8 cellular contexts compared by ENCODE assay signal in genomic region chr11:33259869-33260268, GRCh38. TPM values are rescaled to one million over a fixed set of nuclear protein-coding genes. Genes with fewer than 3 reads are reported as not detected.
DNase-seq lines count a peak whose midpoint lies in the region; ATAC-seq and TF ChIP-seq lines count a peak whose summit lies in the region.

No MANE protein-coding gene starts in this region.

- H3K27ac ChIP-seq in OCI-LY7 (ENCODE audit: low read depth, low read length, poor library complexity, severe bottlenecking) (no peak overlapping the region), psoas muscle (peak overlapping the region; percentile 100)

- H3K9me3 ChIP-seq in OCI-LY7 (ENCODE audit: low read length): no peaks in the 10 kb centered on the region; the same call in 1 of the 2 replicates
- H3K9me3 ChIP-seq in psoas muscle: no peaks in the 10 kb centered on the region

- peak overlapping the region; percentile 90 for H3K4me2 ChIP-seq in OCI-LY7 (ENCODE audit: low read length)

- CTCF ChIA-PET in OCI-LY7 (lab: Charles Lee; ENCODE audit: unreplicated experiment): no interaction called here

- intact Hi-C loops in OCI-LY7 (cut with micrococcal nuclease; ENCODE audit: unreplicated experiment) (loop anchor here (5.0 kb wide), 3 partner anchors 67 to 477 kb away; partner anchors contain the start of gene CD59), psoas muscle (cut with DNase I) (loop anchor here (5.0 kb wide), 2 partner anchors 67 to 98 kb away; partner anchors contain the start of gene CSTF3 (in 2 of the 2)), left colon (cut with DNase I, micrococcal nuclease) (loop anchor here in 1 of 2 donors (5.0 kb wide), 2 partner anchors 67 to 93 kb away; no protein-coding TSS in a partner anchor)

- no peak overlapping the region for H2AFZ ChIP-seq in OCI-LY7 (ENCODE audit: low read length)

- POLR2A ChIA-PET in OCI-LY7 (lab: Charles Lee): interaction anchor here (0.7 to 0.8 kb wide), 2 partner anchors 9 to 15 kb away, joined by 3 read pairs; no protein-coding TSS in a partner anchor

- no peaks in the 10 kb centered on the region for H3K27me3 ChIP-seq in psoas muscle (ENCODE audit: insufficient read depth in 3 of 3, low read length in 2 of 3)

- TF ChIP-seq CTCF in OCI-LY7 (conservative IDR thresholded peaks at IDR 0.05; ENCODE audit: low read length): no peak
- TF ChIP-seq CTCF in epithelial cell of esophagus (IDR thresholded peaks at IDR 0.05; ENCODE audit: insufficient read depth, low read depth, low read length, missing control alignments): no peak
- TF ChIP-seq CTCF in psoas muscle (IDR thresholded peaks at IDR 0.05): no peak

- no peak for ATAC-seq in psoas muscle
- ATAC-seq in left colon: no peak
- ATAC-seq in HG03097 (IDR thresholded peaks at IDR 0.05; ENCODE audit: low FRiP score, unreplicated experiment): no peak

- H3K36me3 ChIP-seq in OCI-LY7 (ENCODE audit: insufficient read depth, low read length): no peaks in the 10 kb centered on the region
- H3K36me3 ChIP-seq in psoas muscle (ENCODE audit: insufficient read depth in 1 of 2, low read depth in 1 of 2): no peaks in the 10 kb centered on the region

- peaks cover 64% of the 10 kb centered on the region for H3K79me2 ChIP-seq in OCI-LY7 (ENCODE audit: insufficient read depth, low read depth, low read length)

- H4K20me1 ChIP-seq in OCI-LY7 (ENCODE audit: insufficient read depth, low read length): peaks cover 31% of the 10 kb centered on the region

- no peaks in the 10 kb centered on the region for H3K9me2 ChIP-seq in OCI-LY7 (ENCODE audit: insufficient read depth, low read length)

- peak; percentile 13 for DNase-seq in ELR (ENCODE audit: low read depth)
- no peak for DNase-seq in OCI-LY7 (ENCODE audit: low spot score)
- no peak for DNase-seq in epithelial cell of esophagus (ENCODE audit: low read depth)
- no peak for DNase-seq in psoas muscle
- DNase-seq in left colon: no peak
- DNase-seq in activated gamma-delta T cell treated with Interleukin-2 at 50 U/mL for 16 hours: no peak
- DNase-seq in Kasumi-1 (lab: John Stamatoyannopoulos, UW): no peak

- H3K4me3 ChIP-seq in OCI-LY7 (ENCODE audit: low read depth, low read length, poor library complexity, severe bottlenecking) (peak overlapping the region; percentile 83), epithelial cell of esophagus (ENCODE audit: low read length) (peak overlapping the region; percentile 72), psoas muscle (peak overlapping the region; percentile 95)

- WGBS in psoas muscle, 3 donors: 9 to 13% (median 12%) methylated on average over 2 of the region's 2 CpGs

- H3K4me1 ChIP-seq in OCI-LY7 (ENCODE audit: insufficient read depth, low read length, poor library complexity, severe bottlenecking) (peaks cover 33% of the 10 kb centered on the region), psoas muscle (peaks cover 57% of the 10 kb centered on the region)

- BruUV-seq in OCI-LY7 (replicated peaks; lab: Mats Ljungman, UMichigan): no TSS peak

RNA-seq across cellular contexts. Expression of gene HIPK3, which starts 2.7 kb away (rescaled TPM):
- total RNA-seq in OCI-LY7 (2014; rRNA removed; shearing (Covaris generic)): 15.2 and 19.0 TPM in 2 replicates
- total RNA-seq in OCI-LY7 (2022): 28.4 and 29.0 TPM in 2 replicates
- 100 to 1,000 TPM; 119 to 155 (median 134) TPM for total RNA-seq in psoas muscle
- polyA plus RNA-seq in psoas muscle: 10 to 100 TPM in 2 of 3 donors, 1 to 10 TPM in 1; 7.8 to 64.2 (median 25.5) TPM
- 10 to 100 TPM; 59.9 to 85.4 TPM for total RNA-seq in left colon
